Comparison of ENCODE assay signal across 23 cellular contexts in the genomic region with DNA sequence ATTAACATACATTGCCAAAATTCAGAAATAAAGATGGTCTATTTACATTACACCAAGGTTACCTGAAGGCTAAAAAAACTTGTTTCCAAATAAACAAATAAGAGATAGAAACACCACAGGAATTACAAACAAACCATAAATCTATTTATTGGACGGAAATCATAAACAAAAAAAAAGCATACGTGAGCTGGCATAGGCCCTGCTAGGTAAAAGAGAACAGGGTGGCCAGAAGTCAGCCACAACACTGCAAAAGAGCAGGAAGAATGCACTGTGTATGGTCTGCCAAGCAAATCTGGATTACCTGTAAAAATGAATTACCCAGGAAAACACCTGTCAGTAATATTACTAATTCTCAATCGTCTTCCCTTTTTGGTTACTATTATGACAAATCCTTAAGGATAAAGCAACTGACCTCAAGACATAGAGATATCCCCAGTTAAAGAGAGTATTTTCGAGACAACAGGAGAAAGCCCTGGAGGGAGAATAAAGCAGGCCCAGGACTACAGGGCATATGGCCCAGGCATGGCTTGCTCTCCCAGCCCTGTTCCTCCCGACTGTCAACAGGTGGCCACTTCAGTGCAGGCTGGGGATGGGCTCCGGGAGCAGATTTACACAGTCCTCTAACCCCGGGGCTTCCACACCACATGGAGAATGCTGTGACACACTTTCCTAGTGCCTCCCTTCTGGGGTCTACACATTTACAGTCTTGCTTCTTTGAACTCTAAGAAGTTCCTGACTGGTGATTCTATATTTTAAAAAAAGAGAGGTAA. TPM values are rescaled to one million over a fixed set of nuclear protein-coding genes. Genes with fewer than 3 reads are reported as not detected.
A peak's percentile ranks its signal among the peaks of the same experiment; 100 is the strongest.
DNase-seq lines count a peak whose midpoint lies in the region; ATAC-seq and TF ChIP-seq lines count a peak whose summit lies in the region.
"Had no signal": no experiment of that assay in that cellular context is flagged by ENCODE, and none has a peak within 500 bp of the region (broad histone marks: within the 10 kb centered on the region; RNA-seq: fewer than 3 reads in every experiment).

No MANE protein-coding gene starts in this region.

- H3K9me2 ChIP-seq in PC-3 (replicated peaks; ENCODE audit: low read length) = no peaks in the 10 kb centered on the region

- no peak overlapping the region for H2AFZ ChIP-seq in PC-3 (ENCODE audit: low read length)

- no peak overlapping the region for H3K4me3 ChIP-seq in PC-3 (ENCODE audit: low read length)
- H3K4me3 ChIP-seq in transverse colon = no peak overlapping the region
- H3K4me3 ChIP-seq: GM12878, SK-N-MC had no signal

- peak overlapping the region; percentile 1; the same call in 1 of the 2 replicates for H3K4me2 ChIP-seq in PC-3 (ENCODE audit: low read length)

- ATAC-seq in PC-3 (peak; percentile 78), left lobe of liver (peak; percentile 48)
- ATAC-seq: GM12878; naive thymus-derived CD8-positive, alpha-beta T cell had no signal

- TF ChIP-seq POLR2A in transverse colon (IDR thresholded peaks at IDR 0.05) = no peak

- intact Hi-C loops in PC-3 (cut with micrococcal nuclease) = loop anchor here (1.0 to 2.0 kb wide), 3 partner anchors 13 to 30 kb away; no protein-coding TSS in a partner anchor
- intact Hi-C loops in transverse colon (cut with DNase I; ENCODE audit: low total_unique reads) = no loop called here

- BruUV-seq in PC-3 (replicated peaks; lab: Mats Ljungman, UMichigan) = no TSS peak

- H3K79me2 ChIP-seq in PC-3 (ENCODE audit: low read length) = 0 out of 2 replicates have a peak, but pooled peaks cover 9% of the 10 kb centered on the region

- no peak overlapping the region for H3K4me3 Mint-ChIP-seq in HFFc6
- H3K4me3 Mint-ChIP-seq: activated B cell treated with CpG ODN at 0.5 μM for 24 hours; activated CD4-positive, alpha-beta memory T cell treated with anti-CD3 and anti-CD28 coated beads for 36 hours; memory B cell; naive thymus-derived CD8-positive, alpha-beta T cell had no signal

- no peak for TF ChIP-seq EP300 in transverse colon (IDR thresholded peaks at IDR 0.05; ENCODE audit: low read depth)

- DNase-seq in HFFc6 (no peak), PC-3 (peak; percentile 67), left lobe of liver (ENCODE audit: low spot score) (no peak), transverse colon (no peak), SHP77 treated with DMSO at 0.1 percent for 48 hours (lab: John Stamatoyannopoulos, UW) (no peak), islet precursor cell (no peak)
- DNase-seq in activated CD8-positive, alpha-beta memory T cell treated with anti-CD3 and anti-CD28 coated beads, Interleukin-2, amount 50 U/mL, for 4 hours = no peak
- DNase-seq: activated B cell treated with CpG ODN at 0.5 μM for 24 hours; activated CD4-positive, alpha-beta memory T cell treated with anti-CD3 and anti-CD28 coated beads for 36 hours; activated gamma-delta T cell treated with Interleukin-2 at 50 U/mL for 16 hours; activated T-cell treated with anti-CD3 and anti-CD28 coated beads for 4 hours; AML-193; cortex of kidney; DMS79 treated with DMSO at 0.1 percent for 48 hours; HCEC 1CT; KBM-7; MV-4-11; naive thymus-derived CD8-positive, alpha-beta T cell; NCI-H187 treated with DMSO at 0.1 percent for 48 hours; NCI-H345 had no signal

- WGBS in transverse colon (ENCODE audit: low coverage in 1 of 2), 2 donors = 46 to 57% methylated on average over 5 to 7 of the region's 7 CpGs

- no peaks in the 10 kb centered on the region; the same call in 1 of the 2 replicates for H3K27me3 Mint-ChIP-seq in HFFc6 (ENCODE audit: insufficient read depth)
- H3K27me3 Mint-ChIP-seq: activated B cell treated with CpG ODN at 0.5 μM for 24 hours; activated CD4-positive, alpha-beta memory T cell treated with anti-CD3 and anti-CD28 coated beads for 36 hours; memory B cell; naive thymus-derived CD8-positive, alpha-beta T cell had no signal

- H3K9ac ChIP-seq in PC-3 (ENCODE audit: low read length) = no peak overlapping the region

- peak overlapping the region; percentile 18 for H3K27ac ChIP-seq in PC-3 (ENCODE audit: low read length)
- peak overlapping the region in 3 of 4 donors; percentile 10 to 58 (median 42) for H3K27ac ChIP-seq in transverse colon
- H3K27ac ChIP-seq: SK-N-MC had no signal

- no peak for TF ChIP-seq CTCF in HFFc6 (IDR thresholded peaks at IDR 0.05)
- no peak for TF ChIP-seq CTCF in PC-3 (conservative IDR thresholded peaks at IDR 0.05; ENCODE audit: low read depth, low read length)
- TF ChIP-seq CTCF in transverse colon (IDR thresholded peaks at IDR 0.05) = no peak

- H3K27ac Mint-ChIP-seq in HFFc6 = peak overlapping the region; percentile 20
- H3K27ac Mint-ChIP-seq: activated B cell treated with CpG ODN at 0.5 μM for 24 hours; activated CD4-positive, alpha-beta memory T cell treated with anti-CD3 and anti-CD28 coated beads for 36 hours; memory B cell had no signal

- H3K9me3 Mint-ChIP-seq in HFFc6 = no peaks in the 10 kb centered on the region
- H3K9me3 Mint-ChIP-seq: memory B cell; naive thymus-derived CD8-positive, alpha-beta T cell had no signal

- H3F3A ChIP-seq in PC-3 (ENCODE audit: low read length, unreplicated experiment) = no peaks in the 10 kb centered on the region

- H3K27me3 ChIP-seq in PC-3 (ENCODE audit: low read length) (no peaks in the 10 kb centered on the region), transverse colon (no peaks in the 10 kb centered on the region)

- no peaks in the 10 kb centered on the region for H4K20me1 ChIP-seq in PC-3 (ENCODE audit: low read length)

- in situ Hi-C loops in transverse colon (cut with MboI; ENCODE audit: low pct_ligation_motif_present in 1 of 4, low pct_unique_long_range_greater_than_20kb in 1 of 4, low sequenced_read_pairs in 3 of 4) = no loop called here

- CTCF ChIA-PET in PC-3 (lab: Charles Lee) = no interaction called here

- H3K36me3 Mint-ChIP-seq in HFFc6 (ENCODE audit: low read depth) = peaks cover 61% of the 10 kb centered on the region

- H3K36me3 ChIP-seq in PC-3 (ENCODE audit: low read depth, low read length) (peaks cover 61% of the 10 kb centered on the region), transverse colon (peaks cover 0 to 69% (median 11%) of the 10 kb centered on the region in 4 donors)

- H3K4me1 ChIP-seq in PC-3 (ENCODE audit: insufficient read depth, low read length) (peaks cover 26% of the 10 kb centered on the region), transverse colon (peaks cover 0 to 23% (median 2%) of the 10 kb centered on the region in 4 donors)

- peaks cover 51% of the 10 kb centered on the region for H3K4me1 Mint-ChIP-seq in HFFc6 (ENCODE audit: low read depth)
- H3K4me1 Mint-ChIP-seq: activated B cell treated with CpG ODN at 0.5 μM for 24 hours, memory B cell had no signal

- no peaks in the 10 kb centered on the region for H3K9me3 ChIP-seq in PC-3 (ENCODE audit: low read length)
- no peaks in the 10 kb centered on the region for H3K9me3 ChIP-seq in transverse colon

- POLR2A ChIA-PET in PC-3 (lab: Charles Lee; ENCODE audit: unreplicated experiment) = interaction anchor here (0.6 kb wide), 1 partner anchor 38 kb away, joined by 5 read pairs; no protein-coding TSS in a partner anchor

RNA-seq across cellular contexts. Expression of a gene that starts 18.0 kb away (rescaled TPM):
- 10 to 100 TPM; 41.6 to 50.9 (median 44.3) TPM for total RNA-seq in HFFc6 (2021; fragmentation: NEBNext Ultra II Directional; extraction: Animal tissue kit (Norgen Biotek cat#: 25700))
- total RNA-seq in PC-3 (2014; rRNA removed) (31.3 and 41.5 TPM in 2 replicates), left lobe of liver (79.5 TPM), transverse colon (10 to 100 TPM; 28.1 to 55.5 (median 41.5) TPM)
